ENCODE assay signal across 1 cellular context in the genomic region with DNA sequence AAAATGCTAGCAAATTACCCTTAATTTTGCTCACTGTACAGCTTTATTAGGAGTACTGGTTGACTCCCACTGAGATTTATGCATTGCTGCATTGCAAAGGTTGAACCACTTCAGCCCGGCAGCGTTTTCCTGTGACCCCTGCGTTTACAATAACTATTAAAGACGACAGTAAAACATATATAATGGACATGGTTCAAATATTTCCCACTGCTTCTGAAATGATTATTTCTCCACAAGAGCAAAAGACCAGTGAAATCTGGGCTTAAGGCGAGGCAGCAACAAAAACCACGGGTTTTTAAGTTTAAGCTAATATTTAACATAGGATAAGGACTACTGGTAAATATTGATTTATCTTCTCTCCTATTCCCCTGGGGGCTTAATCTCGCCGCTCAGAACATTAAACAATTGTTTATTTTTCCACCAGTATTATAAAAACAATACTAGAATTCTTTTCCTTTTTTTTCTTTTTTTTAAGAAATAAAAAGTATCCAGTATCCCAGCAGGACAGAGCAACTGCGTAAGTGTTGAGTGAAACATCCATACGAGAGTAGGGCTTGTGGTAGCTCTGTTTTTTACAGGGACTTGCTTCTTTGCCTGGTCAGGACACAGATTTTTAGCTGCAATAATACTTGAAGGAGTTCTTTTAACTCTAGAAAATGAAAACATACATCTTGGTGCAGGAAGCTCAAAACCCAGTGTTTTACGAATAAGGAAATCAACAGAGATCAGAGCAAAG.
TF ChIP-seq lines count a peak whose summit lies in the region.

No MANE protein-coding gene starts in this region.

TF ChIP-seq in HepG2, 621 proteins besides CTCF, POLR2A, EP300 and RAD21 (continued from another document):
- TF ChIP-seq, protein P1, sequence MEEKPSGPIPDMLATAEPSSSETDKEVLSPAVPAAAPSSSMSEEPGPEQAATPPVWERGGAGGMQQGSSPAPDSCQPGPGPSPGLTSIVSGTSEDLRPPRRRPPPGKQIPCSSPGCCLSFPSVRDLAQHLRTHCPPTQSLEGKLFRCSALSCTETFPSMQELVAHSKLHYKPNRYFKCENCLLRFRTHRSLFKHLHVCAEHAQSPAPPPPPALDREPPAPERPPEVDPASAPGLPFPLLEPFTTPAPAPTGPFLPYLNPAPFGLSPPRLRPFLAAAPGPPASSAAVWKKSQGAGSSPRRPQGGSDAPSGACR (CRISPR knock-in tag; IDR thresholded peaks at IDR 0.05) = no peak
- TF ChIP-seq NR2F6 (IDR thresholded peaks at IDR 0.05) (peak; percentile 80), NR2F6 (CRISPR knock-in tag; IDR thresholded peaks at IDR 0.05) (no peak), ARHGAP35 (CRISPR knock-in tag; IDR thresholded peaks at IDR 0.05; ENCODE audit: borderline replicate concordance) (no peak), ZBTB20 (CRISPR knock-in tag; IDR thresholded peaks at IDR 0.05; ENCODE audit: borderline replicate concordance, low read depth) (peak; percentile 50; the same call in 1 of the 2 replicates), MYC (CRISPR knock-in tag; IDR thresholded peaks at IDR 0.05; ENCODE audit: borderline replicate concordance) (no peak), TAF15 (IDR thresholded peaks at IDR 0.05; ENCODE audit: low read depth, low read length, poor library complexity, severe bottlenecking) (no peak), ZNF557 (CRISPR knock-in tag; IDR thresholded peaks at IDR 0.05) (no peak), HMG20B (CRISPR knock-in tag; conservative IDR thresholded peaks at IDR 0.05) (0 out of 2 replicates have a peak, but pooled peaks have one; percentile 57), IKZF1 (IDR thresholded peaks at IDR 0.05) (no peak), ZNF136 (CRISPR knock-in tag; IDR thresholded peaks at IDR 0.05; ENCODE audit: low read depth) (no peak)
- TF ChIP-seq, protein P2, sequence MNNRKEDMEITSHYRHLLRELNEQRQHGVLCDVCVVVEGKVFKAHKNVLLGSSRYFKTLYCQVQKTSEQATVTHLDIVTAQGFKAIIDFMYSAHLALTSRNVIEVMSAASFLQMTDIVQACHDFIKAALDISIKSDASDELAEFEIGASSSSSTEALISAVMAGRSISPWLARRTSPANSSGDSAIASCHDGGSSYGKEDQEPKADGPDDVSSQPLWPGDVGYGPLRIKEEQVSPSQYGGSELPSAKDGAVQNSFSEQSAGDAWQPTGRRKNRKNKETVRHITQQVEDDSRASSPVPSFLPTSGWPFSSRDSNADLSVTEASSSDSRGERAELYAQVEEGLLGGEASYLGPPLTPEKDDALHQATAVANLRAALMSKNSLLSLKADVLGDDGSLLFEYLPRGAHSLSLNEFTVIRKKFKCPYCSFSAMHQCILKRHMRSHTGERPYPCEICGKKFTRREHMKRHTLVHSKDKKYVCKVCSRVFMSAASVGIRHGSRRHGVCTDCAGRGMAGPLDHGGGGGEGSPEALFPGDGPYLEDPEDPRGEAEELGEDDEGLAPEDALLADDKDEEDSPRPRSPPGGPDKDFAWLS (CRISPR knock-in tag; IDR thresholded peaks at IDR 0.05; ENCODE audit: borderline replicate concordance) = no peak
- TF ChIP-seq, protein P3, sequence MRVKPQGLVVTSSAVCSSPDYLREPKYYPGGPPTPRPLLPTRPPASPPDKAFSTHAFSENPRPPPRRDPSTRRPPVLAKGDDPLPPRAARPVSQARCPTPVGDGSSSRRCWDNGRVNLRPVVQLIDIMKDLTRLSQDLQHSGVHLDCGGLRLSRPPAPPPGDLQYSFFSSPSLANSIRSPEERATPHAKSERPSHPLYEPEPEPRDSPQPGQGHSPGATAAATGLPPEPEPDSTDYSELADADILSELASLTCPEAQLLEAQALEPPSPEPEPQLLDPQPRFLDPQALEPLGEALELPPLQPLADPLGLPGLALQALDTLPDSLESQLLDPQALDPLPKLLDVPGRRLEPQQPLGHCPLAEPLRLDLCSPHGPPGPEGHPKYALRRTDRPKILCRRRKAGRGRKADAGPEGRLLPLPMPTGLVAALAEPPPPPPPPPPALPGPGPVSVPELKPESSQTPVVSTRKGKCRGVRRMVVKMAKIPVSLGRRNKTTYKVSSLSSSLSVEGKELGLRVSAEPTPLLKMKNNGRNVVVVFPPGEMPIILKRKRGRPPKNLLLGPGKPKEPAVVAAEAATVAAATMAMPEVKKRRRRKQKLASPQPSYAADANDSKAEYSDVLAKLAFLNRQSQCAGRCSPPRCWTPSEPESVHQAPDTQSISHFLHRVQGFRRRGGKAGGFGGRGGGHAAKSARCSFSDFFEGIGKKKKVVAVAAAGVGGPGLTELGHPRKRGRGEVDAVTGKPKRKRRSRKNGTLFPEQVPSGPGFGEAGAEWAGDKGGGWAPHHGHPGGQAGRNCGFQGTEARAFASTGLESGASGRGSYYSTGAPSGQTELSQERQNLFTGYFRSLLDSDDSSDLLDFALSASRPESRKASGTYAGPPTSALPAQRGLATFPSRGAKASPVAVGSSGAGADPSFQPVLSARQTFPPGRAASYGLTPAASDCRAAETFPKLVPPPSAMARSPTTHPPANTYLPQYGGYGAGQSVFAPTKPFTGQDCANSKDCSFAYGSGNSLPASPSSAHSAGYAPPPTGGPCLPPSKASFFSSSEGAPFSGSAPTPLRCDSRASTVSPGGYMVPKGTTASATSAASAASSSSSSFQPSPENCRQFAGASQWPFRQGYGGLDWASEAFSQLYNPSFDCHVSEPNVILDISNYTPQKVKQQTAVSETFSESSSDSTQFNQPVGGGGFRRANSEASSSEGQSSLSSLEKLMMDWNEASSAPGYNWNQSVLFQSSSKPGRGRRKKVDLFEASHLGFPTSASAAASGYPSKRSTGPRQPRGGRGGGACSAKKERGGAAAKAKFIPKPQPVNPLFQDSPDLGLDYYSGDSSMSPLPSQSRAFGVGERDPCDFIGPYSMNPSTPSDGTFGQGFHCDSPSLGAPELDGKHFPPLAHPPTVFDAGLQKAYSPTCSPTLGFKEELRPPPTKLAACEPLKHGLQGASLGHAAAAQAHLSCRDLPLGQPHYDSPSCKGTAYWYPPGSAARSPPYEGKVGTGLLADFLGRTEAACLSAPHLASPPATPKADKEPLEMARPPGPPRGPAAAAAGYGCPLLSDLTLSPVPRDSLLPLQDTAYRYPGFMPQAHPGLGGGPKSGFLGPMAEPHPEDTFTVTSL (CRISPR knock-in tag; IDR thresholded peaks at IDR 0.05; ENCODE audit: borderline replicate concordance) = peak; percentile 51; the same call in 1 of the 2 replicates
- TF ChIP-seq, protein P4, sequence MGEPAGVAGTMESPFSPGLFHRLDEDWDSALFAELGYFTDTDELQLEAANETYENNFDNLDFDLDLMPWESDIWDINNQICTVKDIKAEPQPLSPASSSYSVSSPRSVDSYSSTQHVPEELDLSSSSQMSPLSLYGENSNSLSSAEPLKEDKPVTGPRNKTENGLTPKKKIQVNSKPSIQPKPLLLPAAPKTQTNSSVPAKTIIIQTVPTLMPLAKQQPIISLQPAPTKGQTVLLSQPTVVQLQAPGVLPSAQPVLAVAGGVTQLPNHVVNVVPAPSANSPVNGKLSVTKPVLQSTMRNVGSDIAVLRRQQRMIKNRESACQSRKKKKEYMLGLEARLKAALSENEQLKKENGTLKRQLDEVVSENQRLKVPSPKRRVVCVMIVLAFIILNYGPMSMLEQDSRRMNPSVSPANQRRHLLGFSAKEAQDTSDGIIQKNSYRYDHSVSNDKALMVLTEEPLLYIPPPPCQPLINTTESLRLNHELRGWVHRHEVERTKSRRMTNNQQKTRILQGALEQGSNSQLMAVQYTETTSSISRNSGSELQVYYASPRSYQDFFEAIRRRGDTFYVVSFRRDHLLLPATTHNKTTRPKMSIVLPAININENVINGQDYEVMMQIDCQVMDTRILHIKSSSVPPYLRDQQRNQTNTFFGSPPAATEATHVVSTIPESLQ (CRISPR knock-in tag; conservative IDR thresholded peaks at IDR 0.05) = no peak
